Comparison of ENCODE assay signal across 8 cellular contexts in genomic region chr1:19251305-19252196, GRCh38.
DNase-seq lines count a peak whose midpoint lies in the region; ATAC-seq and TF ChIP-seq lines count a peak whose summit lies in the region.

Gene EMC1 (minus strand): TSS chr1:19251524. CDS start chr1:19251509, 15 bp downstream.
Gene MRTO4 (plus strand): TSS chr1:19251805. CDS start chr1:19251836, 31 bp downstream.

- H3K4me1 ChIP-seq in DND-41 (ENCODE audit: insufficient read depth, low read length) (peaks cover 39% of the 10 kb centered on the region), KMS-11 (ENCODE audit: low read depth, poor library complexity, severe bottlenecking) (peaks cover 26% of the 10 kb centered on the region)

- peak within 1 kb of the TSS; percentile 98 for H3K27ac Mint-ChIP-seq in nephron progenitor cell
- peak within 1 kb of the TSS; percentile 100 for H3K27ac Mint-ChIP-seq in stimulated activated naive CD8-positive, alpha-beta T cell treated with anti-CD3 and anti-CD28 coated beads, Interleukin-15, Interleukin-2, amounts not matched to agents 100 ng/mL and 50 ng/mL, for 24 hours

- peak within 1 kb of the TSS; percentile 78 to 99 for H3K4me3 ChIP-seq in DND-41 (ENCODE audit: low read depth in 1 of 2, low read length in 2 of 2)
- peak within 1 kb of the TSS; percentile 67 for H3K4me3 ChIP-seq in KMS-11 (IDR thresholded peaks at IDR 0.05; ENCODE audit: insufficient read depth, low read depth, low read length)

- H4K20me1 ChIP-seq in DND-41 (ENCODE audit: insufficient read depth, low read length) (peaks cover 45% of the 10 kb centered on the region), KMS-11 (ENCODE audit: insufficient read depth) (peaks cover 2% of the 10 kb centered on the region; the same call in 1 of the 2 replicates)

- H3K4me1 Mint-ChIP-seq in nephron progenitor cell = peaks cover 29% of the 10 kb centered on the region
- peaks cover 47% of the 10 kb centered on the region for H3K4me1 Mint-ChIP-seq in stimulated activated naive CD8-positive, alpha-beta T cell treated with anti-CD3 and anti-CD28 coated beads, Interleukin-15, Interleukin-2, amounts not matched to agents 100 ng/mL and 50 ng/mL, for 24 hours (ENCODE audit: low read depth)

- peak within 1 kb of the TSS; percentile 99 for H3K4me3 Mint-ChIP-seq in nephron progenitor cell
- peak within 1 kb of the TSS; percentile 100 for H3K4me3 Mint-ChIP-seq in stimulated activated naive CD8-positive, alpha-beta T cell treated with anti-CD3 and anti-CD28 coated beads, Interleukin-15, Interleukin-2, amounts not matched to agents 100 ng/mL and 50 ng/mL, for 24 hours

- no peak for TF ChIP-seq CTCF in DND-41 (IDR thresholded peaks at IDR 0.05; ENCODE audit: borderline replicate concordance, extremely low read depth, low read length, poor library complexity, severe bottlenecking)
- no peak for TF ChIP-seq CTCF in KMS-11 (conservative IDR thresholded peaks at IDR 0.05; ENCODE audit: low read depth, low read length)
- no peak for TF ChIP-seq CTCF in nephron progenitor cell (IDR thresholded peaks at IDR 0.05)

- peaks cover 27% of the 10 kb centered on the region for H3K36me3 ChIP-seq in DND-41 (ENCODE audit: insufficient read depth, low read length)
- no peaks in the 10 kb centered on the region for H3K36me3 ChIP-seq in KMS-11 (ENCODE audit: insufficient read depth)

- peaks cover 3% of the 10 kb centered on the region for H3K27me3 Mint-ChIP-seq in nephron progenitor cell (ENCODE audit: low read depth, poor library complexity)
- no peaks in the 10 kb centered on the region for H3K27me3 Mint-ChIP-seq in stimulated activated naive CD8-positive, alpha-beta T cell treated with anti-CD3 and anti-CD28 coated beads, Interleukin-15, Interleukin-2, amounts not matched to agents 100 ng/mL and 50 ng/mL, for 24 hours

- peak; percentile 95 for TF ChIP-seq POLR2A in Raji (IDR thresholded peaks at IDR 0.05; ENCODE audit: insufficient read depth, low read depth, low read length)

- peak; percentile 91 for DNase-seq in DND-41
- peak; percentile 98 for DNase-seq in activated effector memory CD4-positive, alpha-beta T cell treated with anti-CD3 and anti-CD28 coated beads, Interleukin-2, amount 50 U/mL, for 16 hours
- peak; percentile 43 for DNase-seq in fibroblast of the conjunctiva (ENCODE audit: low read depth)
- DNase-seq in nephron progenitor cell = peak; percentile 96

- H2AFZ ChIP-seq in DND-41 (ENCODE audit: low read depth, low read length) (peak within 1 kb of the TSS; percentile 97), KMS-11 (ENCODE audit: low read depth) (peak within 1 kb of the TSS; percentile 70)

- peak within 1 kb of the TSS; percentile 90 for H3K4me2 ChIP-seq in DND-41 (ENCODE audit: insufficient read depth, low read length)
- H3K4me2 ChIP-seq in KMS-11 = peak within 1 kb of the TSS; percentile 97

- no peaks in the 10 kb centered on the region for H3K9me3 ChIP-seq in DND-41 (ENCODE audit: insufficient read depth, low read length, severe bottlenecking)

- H3K79me2 ChIP-seq in DND-41 (ENCODE audit: insufficient read depth, low read length) = peaks cover 94% of the 10 kb centered on the region
- peaks cover 94% of the 10 kb centered on the region for H3K79me2 ChIP-seq in KMS-11 (ENCODE audit: insufficient read depth, low read depth)

- peak within 1 kb of the TSS; percentile 94 for H3K27ac ChIP-seq in DND-41 (ENCODE audit: low read length)
- peak within 1 kb of the TSS; percentile 89 for H3K27ac ChIP-seq in KMS-11

- H3K9me3 Mint-ChIP-seq in nephron progenitor cell = no peaks in the 10 kb centered on the region
- no peaks in the 10 kb centered on the region for H3K9me3 Mint-ChIP-seq in stimulated activated naive CD8-positive, alpha-beta T cell treated with anti-CD3 and anti-CD28 coated beads, Interleukin-15, Interleukin-2, amounts not matched to agents 100 ng/mL and 50 ng/mL, for 24 hours

- H3K9ac ChIP-seq in DND-41 (ENCODE audit: low read depth, low read length) (peak within 1 kb of the TSS; percentile 77), KMS-11 (peak within 1 kb of the TSS; percentile 95)

- no peaks in the 10 kb centered on the region for H3K27me3 ChIP-seq in DND-41 (ENCODE audit: insufficient read depth, low read length, poor library complexity)
- no peaks in the 10 kb centered on the region for H3K27me3 ChIP-seq in KMS-11 (ENCODE audit: insufficient read depth, low read depth)

- ATAC-seq in DND-41 (ENCODE audit: insufficient read depth, low read depth) = peak; percentile 89
- peak; percentile 77 for ATAC-seq in GM21723 (IDR thresholded peaks at IDR 0.05; ENCODE audit: unreplicated experiment)

- peaks cover under 1% of the 10 kb centered on the region for H3K36me3 Mint-ChIP-seq in nephron progenitor cell (ENCODE audit: low read depth)
- peaks cover 34% of the 10 kb centered on the region for H3K36me3 Mint-ChIP-seq in stimulated activated naive CD8-positive, alpha-beta T cell treated with anti-CD3 and anti-CD28 coated beads, Interleukin-15, Interleukin-2, amounts not matched to agents 100 ng/mL and 50 ng/mL, for 24 hours (ENCODE audit: low read depth)

Comparison
In these comparisons a context has a peak if more than half of its experiments do, and no peak if none do; other contexts are left out.
1. Peak in every context shown above with its lines: DNase-seq, ATAC-seq, H3K4me3 ChIP-seq and H3K27ac ChIP-seq.
2. DNase-seq: peak in every context shown above with its lines; median percentile 98 in activated effector memory CD4-positive, alpha-beta T cell treated with anti-CD3 and anti-CD28 coated beads, Interleukin-2, amount 50 U/mL, for 16 hours; 96 in nephron progenitor cell; 91 in DND-41; 43 in fibroblast of the conjunctiva.